1 cellular context compared by ENCODE assay signal in genomic region chr2:45293182-45293581, GRCh38.
TF ChIP-seq lines count a peak whose summit lies in the region.

No MANE protein-coding gene starts in this region.

TF ChIP-seq in GM23338, 12 proteins besides CTCF, POLR2A, EP300 and RAD21 (continued from another document):
- TF ChIP-seq EZH2phosphoT487 (IDR thresholded peaks at IDR 0.05; ENCODE audit: unreplicated experiment) (no peak), ZNF331 (CRISPR knock-in tag; IDR thresholded peaks at IDR 0.05; ENCODE audit: low read depth) (no peak), JUNB (IDR thresholded peaks at IDR 0.05; ENCODE audit: unreplicated experiment) (no peak), NANOG (IDR thresholded peaks at IDR 0.05; ENCODE audit: borderline replicate concordance) (no peak), ZNF114 (CRISPR knock-in tag; IDR thresholded peaks at IDR 0.05) (no peak), REST (IDR thresholded peaks at IDR 0.05; ENCODE audit: unreplicated experiment) (no peak)
